Comparison of ENCODE assay signal across 8 cellular contexts in the genomic region with DNA sequence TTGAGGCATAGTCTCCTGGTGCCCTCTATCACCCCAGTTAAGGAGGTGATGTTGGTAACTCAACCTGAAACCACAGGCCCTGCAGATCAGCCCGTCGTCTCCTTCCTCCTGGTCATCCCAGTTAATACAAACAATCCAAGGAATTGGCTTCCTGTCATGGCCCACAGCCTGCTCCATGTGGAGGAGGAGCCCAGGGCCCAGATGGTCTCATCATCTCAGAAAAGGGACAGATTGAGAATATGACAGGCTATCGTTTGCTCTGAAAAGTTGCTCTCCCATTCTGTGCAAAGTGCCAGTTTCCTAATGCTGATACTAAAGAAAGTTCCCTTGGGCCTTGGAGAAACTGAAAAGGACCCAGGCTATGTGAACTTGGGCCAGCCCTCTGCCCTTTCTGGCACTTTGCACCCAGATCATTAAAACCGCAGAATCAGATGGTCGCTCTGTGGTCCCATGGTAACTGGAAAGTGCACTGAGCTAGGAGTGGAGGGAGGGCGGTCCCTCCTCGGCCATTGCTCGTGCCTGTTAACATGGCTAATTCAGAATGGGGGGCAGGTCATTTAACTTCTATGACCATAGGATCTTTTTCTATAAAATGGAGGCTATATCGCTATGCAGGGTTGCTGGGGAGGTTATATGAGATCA. TPM values are rescaled to one million over a fixed set of nuclear protein-coding genes. Genes with fewer than 3 reads are reported as not detected.
DNase-seq lines count a peak whose midpoint lies in the region; ATAC-seq and TF ChIP-seq lines count a peak whose summit lies in the region.

No MANE protein-coding gene starts in this region.

- POLR2A ChIA-PET in T-cell (lab: Charles Lee) = no interaction called here

- peak overlapping the region; percentile 99 for H2AFZ ChIP-seq in GM23338

- H3K4me1 ChIP-seq in GM23338 (ENCODE audit: insufficient read depth) = peaks cover 20% of the 10 kb centered on the region
- peaks cover 31 to 97% (median 91%) of the 10 kb centered on the region in 9 donors for H3K4me1 ChIP-seq in heart right ventricle

- no peak for DNase-seq in GM23338 (ENCODE audit: low spot score)
- no peak for DNase-seq in T-cell
- DNase-seq in heart right ventricle = peak; percentile 33 to 59
- DNase-seq in NCI-H1417 (lab: John Stamatoyannopoulos, UW) = no peak
- no peak for DNase-seq in stimulated activated CD4-positive, alpha-beta T cell treated with anti-CD3 and anti-CD28 coated beads, Interleukin-4, amount 100 ng/mL, for 24 hours
- no peak for DNase-seq in SKM-1 (lab: John Stamatoyannopoulos, UW; ENCODE audit: unreplicated experiment)

- H3K9me3 ChIP-seq in heart right ventricle = no peaks in the 10 kb centered on the region

- WGBS in heart right ventricle, 2 donors = 44 to 49% methylated on average over 9 of the region's 9 CpGs

- CTCF ChIA-PET in T-cell (lab: Charles Lee) = no interaction called here

- H3K27me3 Mint-ChIP-seq in GM23338 (ENCODE audit: insufficient read depth, low read depth, poor library complexity) = peaks cover 12% of the 10 kb centered on the region
- no peaks in the 10 kb centered on the region for H3K27me3 Mint-ChIP-seq in T-cell

- H3K4me3 ChIP-seq in GM23338 (no peak overlapping the region), heart right ventricle (peak overlapping the region in 6 of 10 donors; percentile 37 to 54 (median 50)), skin epidermis (no peak overlapping the region)

- H3K36me3 ChIP-seq in GM23338 (ENCODE audit: insufficient read depth) (no peaks in the 10 kb centered on the region), heart right ventricle (no peaks in the 10 kb centered on the region)

- intact Hi-C loops in heart right ventricle (cut with DNase I) = loop anchor here in 1 of 10 donors (10.0 kb wide), 1 partner anchor 254 kb away; a partner anchor contains a TSS

- H3K9me3 Mint-ChIP-seq in GM23338 = no peaks in the 10 kb centered on the region
- no peaks in the 10 kb centered on the region for H3K9me3 Mint-ChIP-seq in T-cell

- H3F3A ChIP-seq in GM23338 (replicated peaks; ENCODE audit: low read depth) = no peaks in the 10 kb centered on the region

- H3K27me3 ChIP-seq in GM23338 (ENCODE audit: insufficient read depth) (no peaks in the 10 kb centered on the region), heart right ventricle (no peaks in the 10 kb centered on the region)

- peaks cover 53% of the 10 kb centered on the region for H3K4me1 Mint-ChIP-seq in GM23338
- peaks cover 58 to 73% (median 61%) of the 10 kb centered on the region in 3 donors for H3K4me1 Mint-ChIP-seq in T-cell

- no peaks in the 10 kb centered on the region for H3K9me2 ChIP-seq in GM23338 (ENCODE audit: insufficient read depth)

- H3K4me3 Mint-ChIP-seq in GM23338 = peak overlapping the region; percentile 40; the same call in 1 of the 3 replicates
- peak overlapping the region in 1 of 3 donors; percentile 89 for H3K4me3 Mint-ChIP-seq in T-cell

- H3K36me3 Mint-ChIP-seq in GM23338 (ENCODE audit: low read depth) = no peaks in the 10 kb centered on the region
- no peaks in the 10 kb centered on the region for H3K36me3 Mint-ChIP-seq in T-cell

- H3K79me2 ChIP-seq in GM23338 (replicated peaks; ENCODE audit: insufficient read depth) = no peaks in the 10 kb centered on the region

- H3K4me2 ChIP-seq in GM23338 = peak overlapping the region; percentile 69

- ATAC-seq in GM23338 (no peak), T-cell (replicated peaks in 1 of 4) (no peak), heart right ventricle (peak in 5 of 8 donors; percentile 8 to 33 (median 28)), GM19328 (IDR thresholded peaks at IDR 0.05; ENCODE audit: unreplicated experiment) (no peak)

- TF ChIP-seq CTCF in GM23338 (conservative IDR thresholded peaks at IDR 0.05; ENCODE audit: low read depth in 2 of 2) (no peak), heart right ventricle (IDR thresholded peaks at IDR 0.05) (no peak)

- H3K27ac Mint-ChIP-seq in GM23338 = peak overlapping the region; percentile 78; the same call in 1 of the 2 replicates
- peak overlapping the region; percentile 88 to 99 for H3K27ac Mint-ChIP-seq in T-cell

- H4K20me1 ChIP-seq in GM23338 (replicated peaks; ENCODE audit: insufficient read depth) = no peaks in the 10 kb centered on the region

- H3K27ac ChIP-seq in GM23338 (ENCODE audit: low read depth) (peak overlapping the region; percentile 60; the same call in 1 of the 2 replicates), heart right ventricle (peak overlapping the region; percentile 84 to 98 (median 93)), skin epidermis (peak overlapping the region in 20 of 21 experiments; percentile 61 to 94 (median 82))

TF ChIP-seq in GM23338, 12 proteins besides CTCF, POLR2A, EP300 and RAD21:
- TF ChIP-seq, protein P1, sequence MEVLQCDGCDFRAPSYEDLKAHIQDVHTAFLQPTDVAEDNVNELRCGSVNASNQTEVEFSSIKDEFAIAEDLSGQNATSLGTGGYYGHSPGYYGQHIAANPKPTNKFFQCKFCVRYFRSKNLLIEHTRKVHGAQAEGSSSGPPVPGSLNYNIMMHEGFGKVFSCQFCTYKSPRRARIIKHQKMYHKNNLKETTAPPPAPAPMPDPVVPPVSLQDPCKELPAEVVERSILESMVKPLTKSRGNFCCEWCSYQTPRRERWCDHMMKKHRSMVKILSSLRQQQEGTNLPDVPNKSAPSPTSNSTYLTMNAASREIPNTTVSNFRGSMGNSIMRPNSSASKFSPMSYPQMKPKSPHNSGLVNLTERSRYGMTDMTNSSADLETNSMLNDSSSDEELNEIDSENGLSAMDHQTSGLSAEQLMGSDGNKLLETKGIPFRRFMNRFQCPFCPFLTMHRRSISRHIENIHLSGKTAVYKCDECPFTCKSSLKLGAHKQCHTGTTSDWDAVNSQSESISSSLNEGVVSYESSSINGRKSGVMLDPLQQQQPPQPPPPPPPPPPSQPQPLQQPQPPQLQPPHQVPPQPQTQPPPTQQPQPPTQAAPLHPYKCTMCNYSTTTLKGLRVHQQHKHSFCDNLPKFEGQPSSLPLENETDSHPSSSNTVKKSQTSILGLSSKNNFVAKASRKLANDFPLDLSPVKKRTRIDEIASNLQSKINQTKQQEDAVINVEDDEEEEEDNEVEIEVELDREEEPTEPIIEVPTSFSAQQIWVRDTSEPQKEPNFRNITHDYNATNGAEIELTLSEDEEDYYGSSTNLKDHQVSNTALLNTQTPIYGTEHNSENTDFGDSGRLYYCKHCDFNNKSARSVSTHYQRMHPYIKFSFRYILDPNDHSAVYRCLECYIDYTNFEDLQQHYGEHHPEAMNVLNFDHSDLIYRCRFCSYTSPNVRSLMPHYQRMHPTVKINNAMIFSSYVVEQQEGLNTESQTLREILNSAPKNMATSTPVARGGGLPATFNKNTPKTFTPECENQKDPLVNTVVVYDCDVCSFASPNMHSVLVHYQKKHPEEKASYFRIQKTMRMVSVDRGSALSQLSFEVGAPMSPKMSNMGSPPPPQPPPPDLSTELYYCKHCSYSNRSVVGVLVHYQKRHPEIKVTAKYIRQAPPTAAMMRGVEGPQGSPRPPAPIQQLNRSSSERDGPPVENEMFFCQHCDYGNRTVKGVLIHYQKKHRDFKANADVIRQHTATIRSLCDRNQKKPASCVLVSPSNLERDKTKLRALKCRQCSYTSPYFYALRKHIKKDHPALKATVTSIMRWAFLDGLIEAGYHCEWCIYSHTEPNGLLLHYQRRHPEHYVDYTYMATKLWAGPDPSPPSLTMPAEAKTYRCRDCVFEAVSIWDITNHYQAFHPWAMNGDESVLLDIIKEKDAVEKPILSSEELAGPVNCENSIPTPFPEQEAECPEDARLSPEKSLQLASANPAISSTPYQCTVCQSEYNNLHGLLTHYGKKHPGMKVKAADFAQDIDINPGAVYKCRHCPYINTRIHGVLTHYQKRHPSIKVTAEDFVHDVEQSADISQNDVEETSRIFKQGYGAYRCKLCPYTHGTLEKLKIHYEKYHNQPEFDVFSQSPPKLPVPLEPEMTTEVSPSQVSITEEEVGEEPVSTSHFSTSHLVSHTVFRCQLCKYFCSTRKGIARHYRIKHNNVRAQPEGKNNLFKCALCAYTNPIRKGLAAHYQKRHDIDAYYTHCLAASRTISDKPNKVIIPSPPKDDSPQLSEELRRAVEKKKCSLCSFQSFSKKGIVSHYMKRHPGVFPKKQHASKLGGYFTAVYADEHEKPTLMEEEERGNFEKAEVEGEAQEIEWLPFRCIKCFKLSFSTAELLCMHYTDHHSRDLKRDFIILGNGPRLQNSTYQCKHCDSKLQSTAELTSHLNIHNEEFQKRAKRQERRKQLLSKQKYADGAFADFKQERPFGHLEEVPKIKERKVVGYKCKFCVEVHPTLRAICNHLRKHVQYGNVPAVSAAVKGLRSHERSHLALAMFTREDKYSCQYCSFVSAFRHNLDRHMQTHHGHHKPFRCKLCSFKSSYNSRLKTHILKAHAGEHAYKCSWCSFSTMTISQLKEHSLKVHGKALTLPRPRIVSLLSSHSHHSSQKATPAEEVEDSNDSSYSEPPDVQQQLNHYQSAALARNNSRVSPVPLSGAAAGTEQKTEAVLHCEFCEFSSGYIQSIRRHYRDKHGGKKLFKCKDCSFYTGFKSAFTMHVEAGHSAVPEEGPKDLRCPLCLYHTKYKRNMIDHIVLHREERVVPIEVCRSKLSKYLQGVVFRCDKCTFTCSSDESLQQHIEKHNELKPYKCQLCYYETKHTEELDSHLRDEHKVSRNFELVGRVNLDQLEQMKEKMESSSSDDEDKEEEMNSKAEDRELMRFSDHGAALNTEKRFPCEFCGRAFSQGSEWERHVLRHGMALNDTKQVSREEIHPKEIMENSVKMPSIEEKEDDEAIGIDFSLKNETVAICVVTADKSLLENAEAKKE (CRISPR knock-in tag; IDR thresholded peaks at IDR 0.05) = no peak
- TF ChIP-seq NANOG (IDR thresholded peaks at IDR 0.05; ENCODE audit: borderline replicate concordance) = no peak

RNA-seq across cellular contexts. Expression of a gene that starts 0.7 kb away (rescaled TPM):
- not detected in 2 replicates for total RNA-seq in GM23338 (2014; rRNA removed; shearing (Covaris generic))
- polyA plus RNA-seq in GM23338 (2016; fragmentation: Nextera tagmentation; extraction: Ambion mirVana) = 0.17 TPM in 1 of 2 replicates, not detected in the other
- not detected for total RNA-seq in T-cell
- total RNA-seq in heart right ventricle = 10 to 100 TPM in 2 of 10 donors, 1 to 10 TPM in 8; 2.8 to 14.4 (median 5.0) TPM
- 10 to 100 TPM in 1 of 2 donors, 1 to 10 TPM in 1; 7.4 to 20.8 TPM for polyA plus RNA-seq in heart right ventricle

RNA-seq across cellular contexts. Expression of a gene that starts 2.6 kb away (rescaled TPM):
- total RNA-seq in GM23338 (2014; rRNA removed; shearing (Covaris generic)) = not detected in 2 replicates
- polyA plus RNA-seq in GM23338 (2016; fragmentation: Nextera tagmentation; extraction: Ambion mirVana) (not detected in 2 replicates), heart right ventricle (10 to 100 TPM in 1 of 2 donors, 1 to 10 TPM in 1; 7.2 to 13.9 TPM)
- total RNA-seq in T-cell (not detected), heart right ventricle (1 to 10 TPM; 1.5 to 6.1 (median 2.2) TPM)

RNA-seq across cellular contexts. Expression of a gene that starts 38.4 kb away (rescaled TPM):
- not detected in 2 replicates for total RNA-seq in GM23338 (2014; rRNA removed; shearing (Covaris generic))
- polyA plus RNA-seq in GM23338 (2016; fragmentation: Nextera tagmentation; extraction: Ambion mirVana) (0.15 TPM in 1 of 2 replicates, not detected in the other), heart right ventricle (not detected)
- total RNA-seq in T-cell (not detected), heart right ventricle (not detected)

RNA-seq across cellular contexts. Expression of a gene that starts 49.3 kb away (rescaled TPM):
- not detected in 2 replicates for total RNA-seq in GM23338 (2014; rRNA removed; shearing (Covaris generic))
- polyA plus RNA-seq in GM23338 (2016; fragmentation: Nextera tagmentation; extraction: Ambion mirVana) (not detected in 2 replicates), heart right ventricle (not detected)
- total RNA-seq in T-cell (not detected), heart right ventricle (not detected)

Comparison
In these comparisons a context has a peak if more than half of its experiments do, and no peak if none do; other contexts are left out.
1. ATAC-seq: peak in heart right ventricle (5 of 8); none in GM23338 (single experiment), T-cell (0 of 4) and GM19328 (single experiment).
2. DNase-seq: peak in heart right ventricle (2 of 2); none in GM23338 (single experiment), T-cell (0 of 34), NCI-H1417 (0 of 3), stimulated activated CD4-positive, alpha-beta T cell treated with anti-CD3 and anti-CD28 coated beads, Interleukin-4, amount 100 ng/mL, for 24 hours (single experiment) and SKM-1 (single experiment).
3. H3K4me3 ChIP-seq: peak in heart right ventricle (6 of 10); none in GM23338 (single experiment) and skin epidermis (0 of 7).
4. Peak in every context shown above with its lines, with median percentiles within 50 percentile points of each other: H3K27ac ChIP-seq.